In the genomic region with DNA sequence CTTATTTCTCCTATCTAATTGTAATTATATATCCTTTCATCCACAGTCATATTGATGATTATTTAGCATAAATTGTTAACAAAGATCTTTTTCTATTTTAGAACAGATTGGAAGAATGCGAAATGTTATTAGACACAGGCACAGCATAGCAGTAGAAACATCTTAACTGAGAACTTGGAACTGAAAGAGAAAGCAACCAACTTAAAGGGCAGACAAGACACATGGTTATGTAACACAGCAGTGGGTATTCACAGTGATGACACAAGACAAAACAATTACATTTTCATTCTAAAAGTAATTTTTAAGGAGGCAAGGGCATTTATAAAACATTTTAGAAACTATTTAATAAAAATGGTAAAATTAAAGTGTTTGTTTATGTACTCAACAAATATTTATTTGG, we compare ENCODE assay signal across 10 cellular contexts. TPM values are rescaled to one million over a fixed set of nuclear protein-coding genes. Genes with fewer than 3 reads are reported as not detected.
DNase-seq lines count a peak whose midpoint lies in the region; ATAC-seq and TF ChIP-seq lines count a peak whose summit lies in the region.
"Had no signal": no experiment of that assay in that cellular context is flagged by ENCODE, and none has a peak within 500 bp of the region (broad histone marks: within the 10 kb centered on the region; RNA-seq: fewer than 3 reads in every experiment).

No MANE protein-coding gene starts in this region.

- WGBS in sigmoid colon, 2 donors: 81 to 91% methylated on average over 1 of the region's 1 CpG

- CTCF ChIA-PET in naive thymus-derived CD4-positive, alpha-beta T cell (lab: Charles Lee): no interaction called here

- ATAC-seq in GM18868 (IDR thresholded peaks at IDR 0.05; ENCODE audit: unreplicated experiment) (peak; percentile 86), GM21786 (IDR thresholded peaks at IDR 0.05; ENCODE audit: unreplicated experiment) (peak; percentile 97), HG03354 (IDR thresholded peaks at IDR 0.05; ENCODE audit: poor library complexity, severe bottlenecking, unreplicated experiment) (peak; percentile 86)
- ATAC-seq in naive thymus-derived CD4-positive, alpha-beta T cell: no peak

- H3K4me3 ChIP-seq in sigmoid colon: no peak overlapping the region
- no peak overlapping the region for H3K4me3 ChIP-seq in naive thymus-derived CD4-positive, alpha-beta T cell (ENCODE audit: low read length)

- intact Hi-C loops in sigmoid colon (cut with DNase I): loop anchor here (10.0 kb wide), 1 partner anchor 206 kb away; no protein-coding TSS in a partner anchor
- intact Hi-C loops in naive thymus-derived CD4-positive, alpha-beta T cell (cut with micrococcal nuclease): no loop called here

- H3K36me3 Mint-ChIP-seq in naive thymus-derived CD4-positive, alpha-beta T cell: no peaks in the 10 kb centered on the region

- H3K4me3 Mint-ChIP-seq in naive thymus-derived CD4-positive, alpha-beta T cell: no peak overlapping the region
- H3K4me3 Mint-ChIP-seq: T-helper 1 cell treated with Interleukin-12 subunit alpha and Interleukin-12 subunit beta and Interleukin-4 antibody, amounts not matched to agents 30 μg/mL and 1 μg/mL, for 36 hours had no signal

- DNase-seq in sigmoid colon (no peak), Kasumi-1 (lab: John Stamatoyannopoulos, UW) (no peak), NCI-H2081 (lab: John Stamatoyannopoulos, UW) (no peak), T-helper 1 cell (no peak)
- no peak for DNase-seq in naive thymus-derived CD4-positive, alpha-beta T cell
- DNase-seq: NCI-H1436 treated with DMSO at 0.1 percent for 48 hours had no signal

- H3K4me1 Mint-ChIP-seq in naive thymus-derived CD4-positive, alpha-beta T cell: peaks cover 0 to 2% (median 0%) of the 10 kb centered on the region in 7 donors

- no peak for TF ChIP-seq EP300 in sigmoid colon (IDR thresholded peaks at IDR 0.05)

- H3K9me3 Mint-ChIP-seq in naive thymus-derived CD4-positive, alpha-beta T cell: peaks cover 0 to 4% (median 0%) of the 10 kb centered on the region in 11 donors
- H3K9me3 Mint-ChIP-seq: T-helper 1 cell treated with Interleukin-12 subunit alpha and Interleukin-12 subunit beta and Interleukin-4 antibody, amounts not matched to agents 30 μg/mL and 1 μg/mL, for 36 hours had no signal

- H3K27me3 ChIP-seq in sigmoid colon: no peaks in the 10 kb centered on the region
- H3K27me3 ChIP-seq in naive thymus-derived CD4-positive, alpha-beta T cell (ENCODE audit: control insufficient read depth in 2 of 2, insufficient read depth in 2 of 2, low read length in 2 of 2): no peaks in the 10 kb centered on the region

- no peaks in the 10 kb centered on the region for H3K9me3 ChIP-seq in sigmoid colon
- no peaks in the 10 kb centered on the region for H3K9me3 ChIP-seq in naive thymus-derived CD4-positive, alpha-beta T cell (ENCODE audit: control insufficient read depth in 2 of 3, low read length in 3 of 3)

- H3K36me3 ChIP-seq in sigmoid colon: no peaks in the 10 kb centered on the region
- no peaks in the 10 kb centered on the region for H3K36me3 ChIP-seq in naive thymus-derived CD4-positive, alpha-beta T cell (ENCODE audit: control insufficient read depth in 2 of 3, insufficient read depth in 3 of 3, low read length in 3 of 3)

- POLR2A ChIA-PET in naive thymus-derived CD4-positive, alpha-beta T cell (lab: Charles Lee): no interaction called here

- no peak for TF ChIP-seq CTCF in sigmoid colon (IDR thresholded peaks at IDR 0.05)

- H3K4me1 ChIP-seq in sigmoid colon: peaks cover 0 to 36% (median 24%) of the 10 kb centered on the region in 4 donors
- no peaks in the 10 kb centered on the region for H3K4me1 ChIP-seq in naive thymus-derived CD4-positive, alpha-beta T cell (ENCODE audit: control insufficient read depth in 2 of 2, insufficient read depth in 2 of 2, low read length in 2 of 2)

- no peak overlapping the region for H3K27ac Mint-ChIP-seq in naive thymus-derived CD4-positive, alpha-beta T cell
- H3K27ac Mint-ChIP-seq: T-helper 1 cell treated with Interleukin-12 subunit alpha and Interleukin-12 subunit beta and Interleukin-4 antibody, amounts not matched to agents 30 μg/mL and 1 μg/mL, for 36 hours had no signal

- H3K27me3 Mint-ChIP-seq in naive thymus-derived CD4-positive, alpha-beta T cell: peaks cover 0 to 2% (median 0%) of the 10 kb centered on the region in 5 donors

- TF ChIP-seq POLR2A in sigmoid colon (IDR thresholded peaks at IDR 0.05): no peak

- peak overlapping the region in 3 of 4 donors; percentile 28 to 81 (median 76) for H3K27ac ChIP-seq in sigmoid colon
- H3K27ac ChIP-seq in naive thymus-derived CD4-positive, alpha-beta T cell (ENCODE audit: low read depth, low read length): no peak overlapping the region

RNA-seq across cellular contexts. Expression of gene MEF2C, which starts 57.7 kb away (rescaled TPM):
- total RNA-seq in sigmoid colon: 10 to 100 TPM; 32.1 to 51.4 (median 40.2) TPM
- polyA plus RNA-seq in sigmoid colon: 10 to 100 TPM in 1 of 3 donors, 1 to 10 TPM in 2; 2.8 to 14.9 (median 9.0) TPM
- 10 to 100 TPM in 1 of 5 experiments, 1 to 10 TPM in 3, under 1 TPM in 1; 0.07 to 40.0 (median 3.4) TPM for total RNA-seq in naive thymus-derived CD4-positive, alpha-beta T cell
- under 1 TPM; 0.24 to 0.77 TPM for polyA plus RNA-seq in naive thymus-derived CD4-positive, alpha-beta T cell
